In the genomic region with DNA sequence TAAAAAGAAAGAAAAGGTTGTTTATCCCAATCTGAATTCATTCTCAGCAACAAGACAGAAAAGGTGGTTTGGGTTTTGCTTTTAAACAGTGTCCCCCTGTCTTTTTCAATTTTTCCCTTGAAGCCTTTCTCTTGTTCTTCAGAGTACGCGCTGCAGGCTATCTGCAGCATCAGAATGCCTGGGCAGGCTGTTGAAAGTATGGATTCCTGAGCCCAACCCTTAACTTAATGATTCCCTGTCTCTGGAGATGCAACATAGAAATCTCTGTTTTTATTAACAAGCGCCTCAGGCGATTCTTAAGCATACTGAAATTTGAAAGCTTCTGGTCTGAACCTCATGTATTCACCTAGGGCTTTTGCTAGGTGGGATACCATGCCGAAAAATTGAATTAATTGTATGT, we compare ENCODE assay signal across 27 cellular contexts.
"Had no signal": no experiment of that assay in that cellular context is flagged by ENCODE, and none has a peak within 500 bp of the region (broad histone marks: within the 10 kb centered on the region; RNA-seq: fewer than 3 reads in every experiment).

No MANE protein-coding gene starts in this region.

- H3K27ac ChIP-seq: adrenal gland, body of pancreas, esophagus muscularis mucosa, foreskin keratinocyte, gastrocnemius medialis, heart left ventricle had no signal

- H3K9me3 ChIP-seq: adrenal gland, body of pancreas, esophagus muscularis mucosa, gastrocnemius medialis, heart left ventricle had no signal

- H3K36me3 ChIP-seq: gastrocnemius medialis had no signal

- H3K4me1 ChIP-seq: adrenal gland, body of pancreas, foreskin keratinocyte, gastrocnemius medialis, heart left ventricle had no signal

- H3K27me3 ChIP-seq: adrenal gland, body of pancreas, esophagus muscularis mucosa, foreskin keratinocyte, gastrocnemius medialis, heart left ventricle had no signal

- H3K4me3 ChIP-seq: adrenal gland, body of pancreas, esophagus muscularis mucosa, gastrocnemius medialis, heart left ventricle had no signal

- DNase-seq: activated CD4-positive, alpha-beta T cell treated with anti-CD3 and anti-CD28 coated beads for 36 hours; activated CD4-positive, alpha-beta T cell treated with anti-CD3 and anti-CD28 coated beads, Interleukin-2, amount 10 ng/mL, durations not matched to agents 7 days and 5 days; activated CD4-positive, alpha-beta T cell treated with anti-CD3 and anti-CD28 coated beads, Interleukin-2, amount 50 U/mL, for 48 hours; activated CD4-positive, CD25-positive, alpha-beta regulatory T cell; activated CD4-positive, CD25-positive, alpha-beta regulatory T cell treated with anti-CD3 and anti-CD28 coated beads, Interleukin-2, amount 50 U/mL, for 72 hours; activated CD8-positive, alpha-beta memory T cell treated with anti-CD3 and anti-CD28 coated beads for 24 hours; activated CD8-positive, alpha-beta T cell treated with anti-CD3 and anti-CD28 coated beads for 36 hours; activated effector memory CD4-positive, alpha-beta T cell treated with anti-CD3 and anti-CD28 coated beads, Interleukin-2, amount 50 U/mL, for 16 hours; activated naive CD8-positive, alpha-beta T cell treated with anti-CD3 and anti-CD28 coated beads for 36 hours; activated naive CD8-positive, alpha-beta T cell treated with anti-CD3 and anti-CD28 coated beads, Interleukin-2, amount 50 U/mL, for 24 hours; activated T-cell treated with anti-CD3 and anti-CD28 coated beads, Interleukin-2, amount 50 U/mL, for 4 hours; adrenal gland; amygdala; aorta; caudate nucleus; cortex of kidney; effector CD4-positive, alpha-beta T cell; effector memory CD8-positive, alpha-beta T cell; foreskin keratinocyte; gastrocnemius medialis; glutamatergic neuron; heart left ventricle; T-helper 1 cell; T-helper 17 cell; T1000 had no signal
